In the genomic region with DNA sequence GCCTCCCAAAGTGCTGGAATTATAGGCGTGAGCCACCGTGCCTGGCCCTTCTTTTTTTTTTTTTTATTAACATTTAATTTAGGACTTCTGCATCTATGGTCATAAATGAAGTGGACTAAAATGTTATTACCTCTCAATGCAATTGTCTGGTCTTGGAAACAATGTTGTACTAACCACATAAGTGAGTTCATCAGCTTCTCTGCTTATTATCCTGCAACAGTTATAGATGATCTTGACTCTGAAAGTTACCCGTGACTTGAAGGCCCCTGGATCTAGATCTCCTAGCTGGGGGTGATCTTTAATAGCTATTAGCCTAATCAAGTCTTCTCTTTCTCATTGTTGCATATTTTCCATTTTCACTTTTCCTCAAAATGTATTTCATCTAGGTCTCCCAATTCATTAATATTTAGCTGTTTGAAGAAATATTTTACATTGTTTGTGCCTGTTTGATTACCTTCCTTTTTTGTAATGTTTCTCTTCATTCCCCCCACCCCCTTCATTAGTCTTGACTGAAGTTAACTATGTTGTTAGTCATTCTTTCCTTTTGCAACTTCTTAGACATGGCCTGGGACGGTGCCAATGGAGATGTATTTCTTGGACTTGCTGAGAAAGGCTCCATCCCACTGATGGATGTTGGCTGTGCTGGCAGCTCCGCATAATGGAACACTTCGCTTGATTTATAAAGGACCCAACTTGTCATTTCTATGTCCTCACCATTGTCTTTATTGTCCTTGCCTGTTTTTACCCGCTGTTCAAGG, we compare ENCODE assay signal across 1 cellular context.
TF ChIP-seq lines count a peak whose summit lies in the region.

No MANE protein-coding gene starts in this region.

TF ChIP-seq in WTC11, 78 proteins besides CTCF, POLR2A, EP300 and RAD21 (continued from another document):
- no peak for TF ChIP-seq TEAD4 (CRISPR knock-in tag; IDR thresholded peaks at IDR 0.05)
- TF ChIP-seq ZNF219 (CRISPR knock-in tag; IDR thresholded peaks at IDR 0.05; ENCODE audit: borderline replicate concordance) = no peak
- no peak for TF ChIP-seq RELA (CRISPR knock-in tag; IDR thresholded peaks at IDR 0.05; ENCODE audit: borderline replicate concordance)
- TF ChIP-seq FOXJ3 (CRISPR knock-in tag; IDR thresholded peaks at IDR 0.05; ENCODE audit: borderline replicate concordance) = no peak
- no peak for TF ChIP-seq ZNF423 (CRISPR knock-in tag; IDR thresholded peaks at IDR 0.05)
- TF ChIP-seq RORB (CRISPR knock-in tag; IDR thresholded peaks at IDR 0.05) = no peak
- TF ChIP-seq, protein P1, sequence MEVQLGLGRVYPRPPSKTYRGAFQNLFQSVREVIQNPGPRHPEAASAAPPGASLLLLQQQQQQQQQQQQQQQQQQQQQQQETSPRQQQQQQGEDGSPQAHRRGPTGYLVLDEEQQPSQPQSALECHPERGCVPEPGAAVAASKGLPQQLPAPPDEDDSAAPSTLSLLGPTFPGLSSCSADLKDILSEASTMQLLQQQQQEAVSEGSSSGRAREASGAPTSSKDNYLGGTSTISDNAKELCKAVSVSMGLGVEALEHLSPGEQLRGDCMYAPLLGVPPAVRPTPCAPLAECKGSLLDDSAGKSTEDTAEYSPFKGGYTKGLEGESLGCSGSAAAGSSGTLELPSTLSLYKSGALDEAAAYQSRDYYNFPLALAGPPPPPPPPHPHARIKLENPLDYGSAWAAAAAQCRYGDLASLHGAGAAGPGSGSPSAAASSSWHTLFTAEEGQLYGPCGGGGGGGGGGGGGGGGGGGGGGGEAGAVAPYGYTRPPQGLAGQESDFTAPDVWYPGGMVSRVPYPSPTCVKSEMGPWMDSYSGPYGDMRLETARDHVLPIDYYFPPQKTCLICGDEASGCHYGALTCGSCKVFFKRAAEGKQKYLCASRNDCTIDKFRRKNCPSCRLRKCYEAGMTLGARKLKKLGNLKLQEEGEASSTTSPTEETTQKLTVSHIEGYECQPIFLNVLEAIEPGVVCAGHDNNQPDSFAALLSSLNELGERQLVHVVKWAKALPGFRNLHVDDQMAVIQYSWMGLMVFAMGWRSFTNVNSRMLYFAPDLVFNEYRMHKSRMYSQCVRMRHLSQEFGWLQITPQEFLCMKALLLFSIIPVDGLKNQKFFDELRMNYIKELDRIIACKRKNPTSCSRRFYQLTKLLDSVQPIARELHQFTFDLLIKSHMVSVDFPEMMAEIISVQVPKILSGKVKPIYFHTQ (CRISPR knock-in tag; IDR thresholded peaks at IDR 0.05) = no peak
- no peak for TF ChIP-seq SOX15 (CRISPR knock-in tag; IDR thresholded peaks at IDR 0.05)
